1 cellular context compared by ENCODE assay signal in genomic region chr18:63736856-63737255, GRCh38.
TF ChIP-seq lines count a peak whose summit lies in the region.

No MANE protein-coding gene starts in this region.

TF ChIP-seq in A549, 52 proteins besides CTCF, POLR2A, EP300 and RAD21 (continued from another document):
- TF ChIP-seq, protein P1, sequence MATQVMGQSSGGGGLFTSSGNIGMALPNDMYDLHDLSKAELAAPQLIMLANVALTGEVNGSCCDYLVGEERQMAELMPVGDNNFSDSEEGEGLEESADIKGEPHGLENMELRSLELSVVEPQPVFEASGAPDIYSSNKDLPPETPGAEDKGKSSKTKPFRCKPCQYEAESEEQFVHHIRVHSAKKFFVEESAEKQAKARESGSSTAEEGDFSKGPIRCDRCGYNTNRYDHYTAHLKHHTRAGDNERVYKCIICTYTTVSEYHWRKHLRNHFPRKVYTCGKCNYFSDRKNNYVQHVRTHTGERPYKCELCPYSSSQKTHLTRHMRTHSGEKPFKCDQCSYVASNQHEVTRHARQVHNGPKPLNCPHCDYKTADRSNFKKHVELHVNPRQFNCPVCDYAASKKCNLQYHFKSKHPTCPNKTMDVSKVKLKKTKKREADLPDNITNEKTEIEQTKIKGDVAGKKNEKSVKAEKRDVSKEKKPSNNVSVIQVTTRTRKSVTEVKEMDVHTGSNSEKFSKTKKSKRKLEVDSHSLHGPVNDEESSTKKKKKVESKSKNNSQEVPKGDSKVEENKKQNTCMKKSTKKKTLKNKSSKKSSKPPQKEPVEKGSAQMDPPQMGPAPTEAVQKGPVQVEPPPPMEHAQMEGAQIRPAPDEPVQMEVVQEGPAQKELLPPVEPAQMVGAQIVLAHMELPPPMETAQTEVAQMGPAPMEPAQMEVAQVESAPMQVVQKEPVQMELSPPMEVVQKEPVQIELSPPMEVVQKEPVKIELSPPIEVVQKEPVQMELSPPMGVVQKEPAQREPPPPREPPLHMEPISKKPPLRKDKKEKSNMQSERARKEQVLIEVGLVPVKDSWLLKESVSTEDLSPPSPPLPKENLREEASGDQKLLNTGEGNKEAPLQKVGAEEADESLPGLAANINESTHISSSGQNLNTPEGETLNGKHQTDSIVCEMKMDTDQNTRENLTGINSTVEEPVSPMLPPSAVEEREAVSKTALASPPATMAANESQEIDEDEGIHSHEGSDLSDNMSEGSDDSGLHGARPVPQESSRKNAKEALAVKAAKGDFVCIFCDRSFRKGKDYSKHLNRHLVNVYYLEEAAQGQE (IDR thresholded peaks at IDR 0.05) = no peak
- no peak for TF ChIP-seq HDAC2 (IDR thresholded peaks at IDR 0.05)
- TF ChIP-seq, protein P2, sequence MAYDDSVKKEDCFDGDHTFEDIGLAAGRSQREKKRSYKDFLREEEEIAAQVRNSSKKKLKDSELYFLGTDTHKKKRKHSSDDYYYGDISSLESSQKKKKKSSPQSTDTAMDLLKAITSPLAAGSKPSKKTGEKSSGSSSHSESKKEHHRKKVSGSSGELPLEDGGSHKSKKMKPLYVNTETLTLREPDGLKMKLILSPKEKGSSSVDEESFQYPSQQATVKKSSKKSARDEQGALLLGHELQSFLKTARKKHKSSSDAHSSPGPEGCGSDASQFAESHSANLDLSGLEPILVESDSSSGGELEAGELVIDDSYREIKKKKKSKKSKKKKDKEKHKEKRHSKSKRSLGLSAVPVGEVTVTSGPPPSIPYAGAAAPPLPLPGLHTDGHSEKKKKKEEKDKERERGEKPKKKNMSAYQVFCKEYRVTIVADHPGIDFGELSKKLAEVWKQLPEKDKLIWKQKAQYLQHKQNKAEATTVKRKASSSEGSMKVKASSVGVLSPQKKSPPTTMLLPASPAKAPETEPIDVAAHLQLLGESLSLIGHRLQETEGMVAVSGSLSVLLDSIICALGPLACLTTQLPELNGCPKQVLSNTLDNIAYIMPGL (CRISPR knock-in tag; IDR thresholded peaks at IDR 0.05; ENCODE audit: borderline replicate concordance) = no peak
- no peak for TF ChIP-seq FOXS1 (CRISPR knock-in tag; IDR thresholded peaks at IDR 0.05)
